ENCODE assay signal across 1 cellular context in the genomic region with DNA sequence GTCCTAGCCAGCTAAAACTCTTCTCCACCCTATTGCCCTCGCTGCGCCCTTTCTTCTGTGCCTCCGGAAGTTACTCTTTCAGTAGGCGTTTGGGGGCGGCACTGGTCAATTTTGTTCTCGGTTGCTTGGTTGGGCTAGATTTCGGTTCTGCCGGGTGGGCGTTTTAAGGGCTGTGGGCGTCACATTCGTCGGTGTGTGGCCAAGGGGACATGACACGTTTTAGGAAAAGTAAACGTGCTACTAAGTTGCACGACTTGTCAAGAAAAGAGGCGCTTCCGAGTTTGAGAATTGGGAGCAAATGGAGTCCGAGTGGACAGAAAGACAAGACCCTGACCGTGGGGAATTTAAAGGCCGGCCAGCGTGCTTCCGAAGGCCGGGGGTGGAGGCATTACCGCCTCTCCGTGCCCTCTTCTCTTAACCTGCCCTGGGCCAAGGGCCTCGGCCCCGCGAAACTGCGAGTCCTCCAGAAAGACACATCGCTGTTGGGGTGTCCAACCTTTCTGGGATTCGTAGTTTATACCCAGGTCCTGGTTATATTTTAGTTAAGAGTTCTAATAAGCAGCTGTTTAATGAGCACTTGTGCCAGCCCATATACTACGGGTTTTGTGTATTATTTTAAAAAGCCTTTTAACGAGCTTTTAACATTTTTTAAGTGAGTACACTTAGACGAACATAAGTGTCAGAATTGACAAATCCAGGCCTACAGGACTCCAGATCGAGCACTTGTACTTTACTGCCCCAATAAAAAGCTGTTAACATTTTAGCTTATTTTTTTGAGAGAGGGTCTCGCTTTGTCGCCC.
TF ChIP-seq lines count a peak whose summit lies in the region.

No MANE protein-coding gene starts in this region.

TF ChIP-seq in SK-N-SH, 30 proteins besides CTCF, POLR2A, EP300 and RAD21 (continued from another document):
- TF ChIP-seq, protein P1, sequence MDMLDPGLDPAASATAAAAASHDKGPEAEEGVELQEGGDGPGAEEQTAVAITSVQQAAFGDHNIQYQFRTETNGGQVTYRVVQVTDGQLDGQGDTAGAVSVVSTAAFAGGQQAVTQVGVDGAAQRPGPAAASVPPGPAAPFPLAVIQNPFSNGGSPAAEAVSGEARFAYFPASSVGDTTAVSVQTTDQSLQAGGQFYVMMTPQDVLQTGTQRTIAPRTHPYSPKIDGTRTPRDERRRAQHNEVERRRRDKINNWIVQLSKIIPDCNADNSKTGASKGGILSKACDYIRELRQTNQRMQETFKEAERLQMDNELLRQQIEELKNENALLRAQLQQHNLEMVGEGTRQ (IDR thresholded peaks at IDR 0.05; ENCODE audit: borderline replicate concordance, low read depth, low read length), result no peak
- peak; percentile 79 for TF ChIP-seq MXI1 (IDR thresholded peaks at IDR 0.05; ENCODE audit: low read depth, low read length)
- 0 out of 2 replicates have a peak, but pooled peaks have one; percentile 60 for TF ChIP-seq SIN3A (IDR thresholded peaks at IDR 0.05; ENCODE audit: borderline replicate concordance, low read depth, low read length)
- TF ChIP-seq NFIC (IDR thresholded peaks at IDR 0.05; ENCODE audit: borderline replicate concordance), result no peak
- TF ChIP-seq ELF1 (IDR thresholded peaks at IDR 0.05), result no peak
- TF ChIP-seq, protein P2, sequence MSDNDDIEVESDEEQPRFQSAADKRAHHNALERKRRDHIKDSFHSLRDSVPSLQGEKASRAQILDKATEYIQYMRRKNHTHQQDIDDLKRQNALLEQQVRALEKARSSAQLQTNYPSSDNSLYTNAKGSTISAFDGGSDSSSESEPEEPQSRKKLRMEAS (IDR thresholded peaks at IDR 0.05; ENCODE audit: low read depth), result no peak; the same call in 1 of the 2 replicates
- TF ChIP-seq, protein P3, sequence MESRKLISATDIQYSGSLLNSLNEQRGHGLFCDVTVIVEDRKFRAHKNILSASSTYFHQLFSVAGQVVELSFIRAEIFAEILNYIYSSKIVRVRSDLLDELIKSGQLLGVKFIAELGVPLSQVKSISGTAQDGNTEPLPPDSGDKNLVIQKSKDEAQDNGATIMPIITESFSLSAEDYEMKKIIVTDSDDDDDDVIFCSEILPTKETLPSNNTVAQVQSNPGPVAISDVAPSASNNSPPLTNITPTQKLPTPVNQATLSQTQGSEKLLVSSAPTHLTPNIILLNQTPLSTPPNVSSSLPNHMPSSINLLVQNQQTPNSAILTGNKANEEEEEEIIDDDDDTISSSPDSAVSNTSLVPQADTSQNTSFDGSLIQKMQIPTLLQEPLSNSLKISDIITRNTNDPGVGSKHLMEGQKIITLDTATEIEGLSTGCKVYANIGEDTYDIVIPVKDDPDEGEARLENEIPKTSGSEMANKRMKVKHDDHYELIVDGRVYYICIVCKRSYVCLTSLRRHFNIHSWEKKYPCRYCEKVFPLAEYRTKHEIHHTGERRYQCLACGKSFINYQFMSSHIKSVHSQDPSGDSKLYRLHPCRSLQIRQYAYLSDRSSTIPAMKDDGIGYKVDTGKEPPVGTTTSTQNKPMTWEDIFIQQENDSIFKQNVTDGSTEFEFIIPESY (IDR thresholded peaks at IDR 0.05; ENCODE audit: borderline replicate concordance, low read depth), result no peak
- no peak for TF ChIP-seq YY1 (IDR thresholded peaks at IDR 0.05; ENCODE audit: low read depth)
- TF ChIP-seq CHD2 (IDR thresholded peaks at IDR 0.05; ENCODE audit: low read length, partially characterized antibody), result no peak
- 0 out of 2 replicates have a peak, but pooled peaks have one; percentile 4 for TF ChIP-seq RCOR1 (IDR thresholded peaks at IDR 0.05; ENCODE audit: low read length)
- TF ChIP-seq, protein P4, sequence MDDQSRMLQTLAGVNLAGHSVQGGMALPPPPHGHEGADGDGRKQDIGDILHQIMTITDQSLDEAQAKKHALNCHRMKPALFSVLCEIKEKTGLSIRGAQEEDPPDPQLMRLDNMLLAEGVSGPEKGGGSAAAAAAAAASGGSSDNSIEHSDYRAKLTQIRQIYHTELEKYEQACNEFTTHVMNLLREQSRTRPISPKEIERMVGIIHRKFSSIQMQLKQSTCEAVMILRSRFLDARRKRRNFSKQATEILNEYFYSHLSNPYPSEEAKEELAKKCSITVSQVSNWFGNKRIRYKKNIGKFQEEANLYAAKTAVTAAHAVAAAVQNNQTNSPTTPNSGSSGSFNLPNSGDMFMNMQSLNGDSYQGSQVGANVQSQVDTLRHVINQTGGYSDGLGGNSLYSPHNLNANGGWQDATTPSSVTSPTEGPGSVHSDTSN (IDR thresholded peaks at IDR 0.05), result no peak
- TF ChIP-seq, protein P5, sequence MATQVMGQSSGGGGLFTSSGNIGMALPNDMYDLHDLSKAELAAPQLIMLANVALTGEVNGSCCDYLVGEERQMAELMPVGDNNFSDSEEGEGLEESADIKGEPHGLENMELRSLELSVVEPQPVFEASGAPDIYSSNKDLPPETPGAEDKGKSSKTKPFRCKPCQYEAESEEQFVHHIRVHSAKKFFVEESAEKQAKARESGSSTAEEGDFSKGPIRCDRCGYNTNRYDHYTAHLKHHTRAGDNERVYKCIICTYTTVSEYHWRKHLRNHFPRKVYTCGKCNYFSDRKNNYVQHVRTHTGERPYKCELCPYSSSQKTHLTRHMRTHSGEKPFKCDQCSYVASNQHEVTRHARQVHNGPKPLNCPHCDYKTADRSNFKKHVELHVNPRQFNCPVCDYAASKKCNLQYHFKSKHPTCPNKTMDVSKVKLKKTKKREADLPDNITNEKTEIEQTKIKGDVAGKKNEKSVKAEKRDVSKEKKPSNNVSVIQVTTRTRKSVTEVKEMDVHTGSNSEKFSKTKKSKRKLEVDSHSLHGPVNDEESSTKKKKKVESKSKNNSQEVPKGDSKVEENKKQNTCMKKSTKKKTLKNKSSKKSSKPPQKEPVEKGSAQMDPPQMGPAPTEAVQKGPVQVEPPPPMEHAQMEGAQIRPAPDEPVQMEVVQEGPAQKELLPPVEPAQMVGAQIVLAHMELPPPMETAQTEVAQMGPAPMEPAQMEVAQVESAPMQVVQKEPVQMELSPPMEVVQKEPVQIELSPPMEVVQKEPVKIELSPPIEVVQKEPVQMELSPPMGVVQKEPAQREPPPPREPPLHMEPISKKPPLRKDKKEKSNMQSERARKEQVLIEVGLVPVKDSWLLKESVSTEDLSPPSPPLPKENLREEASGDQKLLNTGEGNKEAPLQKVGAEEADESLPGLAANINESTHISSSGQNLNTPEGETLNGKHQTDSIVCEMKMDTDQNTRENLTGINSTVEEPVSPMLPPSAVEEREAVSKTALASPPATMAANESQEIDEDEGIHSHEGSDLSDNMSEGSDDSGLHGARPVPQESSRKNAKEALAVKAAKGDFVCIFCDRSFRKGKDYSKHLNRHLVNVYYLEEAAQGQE (IDR thresholded peaks at IDR 0.05; ENCODE audit: low read depth, low read length), result peak; percentile 28; the same call in 1 of the 2 replicates
- no peak for TF ChIP-seq FOXM1 (IDR thresholded peaks at IDR 0.05; ENCODE audit: low read depth)
- TF ChIP-seq MEF2A (IDR thresholded peaks at IDR 0.05; ENCODE audit: borderline replicate concordance, low read depth), result no peak
- TF ChIP-seq GABPA (IDR thresholded peaks at IDR 0.05; ENCODE audit: low read depth), result peak; percentile 54
- TF ChIP-seq FOSL2 (IDR thresholded peaks at IDR 0.05; ENCODE audit: borderline replicate concordance, low read depth), result no peak
